ENCODE assay signal across 10 cellular contexts in genomic region chr21:18041012-18041411, GRCh38.
DNase-seq lines count a peak whose midpoint lies in the region; ATAC-seq and TF ChIP-seq lines count a peak whose summit lies in the region.
"Had no signal": no experiment of that assay in that cellular context is flagged by ENCODE, and none has a peak within 500 bp of the region (broad histone marks: within the 10 kb centered on the region; RNA-seq: fewer than 3 reads in every experiment).

No MANE protein-coding gene starts in this region.

- no peaks in the 10 kb centered on the region for H3K36me3 Mint-ChIP-seq in CD8-positive, alpha-beta memory T cell
- H3K36me3 Mint-ChIP-seq: natural killer cell treated with Interleukin-12 subunit alpha and Interleukin-12 subunit beta and Interleukin-15 and Interleukin-18, amount 100 ng/mL, for 72 hours had no signal

- no peak overlapping the region for H3K4me3 Mint-ChIP-seq in CD8-positive, alpha-beta memory T cell
- H3K4me3 Mint-ChIP-seq: activated B cell treated with CpG ODN at 0.5 μM for 24 hours; natural killer cell treated with Interleukin-12 subunit alpha and Interleukin-12 subunit beta and Interleukin-15 and Interleukin-18, amount 100 ng/mL, for 72 hours had no signal

- H3K9me3 Mint-ChIP-seq in CD8-positive, alpha-beta memory T cell: no peaks in the 10 kb centered on the region
- H3K9me3 Mint-ChIP-seq: activated B cell treated with CpG ODN at 0.5 μM for 24 hours; natural killer cell treated with Interleukin-12 subunit alpha and Interleukin-12 subunit beta and Interleukin-15 and Interleukin-18, amount 100 ng/mL, for 72 hours had no signal

- POLR2A ChIA-PET in CD8-positive, alpha-beta memory T cell (lab: Charles Lee): no interaction called here

- peak; percentile 98 for TF ChIP-seq CTCF in VCaP (conservative IDR thresholded peaks at IDR 0.05)
- TF ChIP-seq CTCF in lower lobe of right lung (IDR thresholded peaks at IDR 0.05): peak; percentile 40
- peak in 1 of 2 donors; percentile 33 for TF ChIP-seq CTCF in left lung (IDR thresholded peaks at IDR 0.05)

- no peaks in the 10 kb centered on the region for H3K36me3 ChIP-seq in lower lobe of right lung
- H3K36me3 ChIP-seq in CD8-positive, alpha-beta memory T cell (ENCODE audit: insufficient read depth, low read length): no peaks in the 10 kb centered on the region
- H3K36me3 ChIP-seq in left lung: no peaks in the 10 kb centered on the region

- H3K27me3 ChIP-seq in lower lobe of right lung (ENCODE audit: low read depth) (no peaks in the 10 kb centered on the region), left lung (no peaks in the 10 kb centered on the region)
- H3K27me3 ChIP-seq in CD8-positive, alpha-beta memory T cell (ENCODE audit: insufficient read depth, low read length, poor library complexity, severe bottlenecking): no peaks in the 10 kb centered on the region

- intact Hi-C loops in lower lobe of right lung (cut with DNase I) (no loop called here), left lung (cut with DNase I) (no loop called here)

- no peak overlapping the region for H3K4me3 ChIP-seq in lower lobe of right lung
- H3K4me3 ChIP-seq in CD8-positive, alpha-beta memory T cell (ENCODE audit: low read length): no peak overlapping the region
- H3K4me3 ChIP-seq in left lung: no peak overlapping the region

- peak; percentile 8 for DNase-seq in NK-92 treated with Interleukin-12 subunit alpha and Interleukin-12 subunit beta, amount 100 ng/mL, for 24 hours (lab: John Stamatoyannopoulos, UW)
- no peak for DNase-seq in NK-92 (lab: John Stamatoyannopoulos, UW; ENCODE audit: unreplicated experiment)
- DNase-seq in NCI-H1092 (lab: John Stamatoyannopoulos, UW): peak; percentile 67
- DNase-seq in lower lobe of right lung: no peak
- DNase-seq in CD8-positive, alpha-beta memory T cell: no peak
- no peak for DNase-seq in left lung
- DNase-seq in DMS79 (lab: John Stamatoyannopoulos, UW): no peak
- DNase-seq: activated B cell treated with CpG ODN at 0.5 μM for 24 hours had no signal

- H3K4me1 Mint-ChIP-seq in CD8-positive, alpha-beta memory T cell: no peaks in the 10 kb centered on the region
- H3K4me1 Mint-ChIP-seq: activated B cell treated with CpG ODN at 0.5 μM for 24 hours had no signal

- ATAC-seq in lower lobe of right lung (no peak), left lung (no peak)

- no peak overlapping the region for H3K27ac Mint-ChIP-seq in CD8-positive, alpha-beta memory T cell
- H3K27ac Mint-ChIP-seq: activated B cell treated with CpG ODN at 0.5 μM for 24 hours; natural killer cell treated with Interleukin-12 subunit alpha and Interleukin-12 subunit beta and Interleukin-15 and Interleukin-18, amount 100 ng/mL, for 72 hours had no signal

- H3K27ac ChIP-seq in VCaP (no peak overlapping the region), lower lobe of right lung (no peak overlapping the region), left lung (no peak overlapping the region)
- no peak overlapping the region for H3K27ac ChIP-seq in CD8-positive, alpha-beta memory T cell (ENCODE audit: low read depth, low read length)

- H3K9me3 ChIP-seq in lower lobe of right lung: no peaks in the 10 kb centered on the region
- no peaks in the 10 kb centered on the region for H3K9me3 ChIP-seq in CD8-positive, alpha-beta memory T cell (ENCODE audit: low read length)
- no peaks in the 10 kb centered on the region for H3K9me3 ChIP-seq in left lung

- CTCF ChIA-PET in CD8-positive, alpha-beta memory T cell (lab: Charles Lee): interaction anchor here (0.8 to 1.9 kb wide), 10 partner anchors 10 to 211 kb away, joined by 3 to 11 read pairs (median 4); no protein-coding TSS in a partner anchor

- no peaks in the 10 kb centered on the region for H3K4me1 ChIP-seq in lower lobe of right lung
- no peaks in the 10 kb centered on the region for H3K4me1 ChIP-seq in CD8-positive, alpha-beta memory T cell (ENCODE audit: insufficient read depth, low read length)
- no peaks in the 10 kb centered on the region for H3K4me1 ChIP-seq in left lung

- no peaks in the 10 kb centered on the region for H3K27me3 Mint-ChIP-seq in CD8-positive, alpha-beta memory T cell
- H3K27me3 Mint-ChIP-seq: activated B cell treated with CpG ODN at 0.5 μM for 24 hours; natural killer cell treated with Interleukin-12 subunit alpha and Interleukin-12 subunit beta and Interleukin-15 and Interleukin-18, amount 100 ng/mL, for 72 hours had no signal

Comparison
In these comparisons a context has a peak if more than half of its experiments do, and no peak if none do; other contexts are left out.
1. DNase-seq: peak in NK-92 treated with Interleukin-12 subunit alpha and Interleukin-12 subunit beta, amount 100 ng/mL, for 24 hours (single experiment) and NCI-H1092 (single experiment); none in NK-92 (single experiment), lower lobe of right lung (single experiment), CD8-positive, alpha-beta memory T cell (0 of 5), left lung (0 of 2) and DMS79 (single experiment).